ENCODE assay signal across 9 cellular contexts in genomic region chr9:1051286-1052118, GRCh38. TPM values are rescaled to one million over a fixed set of nuclear protein-coding genes. Genes with fewer than 3 reads are reported as not detected.
DNase-seq lines count a peak whose midpoint lies in the region; ATAC-seq and TF ChIP-seq lines count a peak whose summit lies in the region.
"Had no signal": no experiment of that assay in that cellular context is flagged by ENCODE, and none has a peak within 500 bp of the region (broad histone marks: within the 10 kb centered on the region; RNA-seq: fewer than 3 reads in every experiment).

No MANE protein-coding gene starts in this region.

- H3K9me3 ChIP-seq in HUES64 (ENCODE audit: insufficient read depth, low read depth, low read length), result no peaks in the 10 kb centered on the region
- no peaks in the 10 kb centered on the region for H3K9me3 ChIP-seq in body of pancreas
- peaks cover 0 to 3% of the 10 kb centered on the region in 2 donors for H3K9me3 ChIP-seq in lung (ENCODE audit: control insufficient read depth in 2 of 2, insufficient read depth in 1 of 2, low read length in 1 of 2)
- H3K9me3 ChIP-seq in thyroid gland, result no peaks in the 10 kb centered on the region

- H3K36me3 ChIP-seq in HUES64 (ENCODE audit: insufficient read depth, low read length) (no peaks in the 10 kb centered on the region), body of pancreas (replicated peaks in 1 of 2; ENCODE audit: insufficient read depth in 1 of 2, low read depth in 2 of 2) (no peaks in the 10 kb centered on the region), lung (ENCODE audit: control insufficient read depth in 2 of 2, insufficient read depth in 2 of 2, low read length in 2 of 2) (no peaks in the 10 kb centered on the region), thyroid gland (no peaks in the 10 kb centered on the region)

- CTCF ChIA-PET in GM10248 (lab: Yijun Ruan, JAX), result no interaction called here

- H3K27ac ChIP-seq in HUES64 (ENCODE audit: low read depth, low read length) (no peak overlapping the region), body of pancreas (no peak overlapping the region), lung (ENCODE audit: low read depth in 1 of 2, low read length in 1 of 2) (no peak overlapping the region), thyroid gland (no peak overlapping the region)

- peaks cover 100% of the 10 kb centered on the region for H3K27me3 ChIP-seq in HUES64 (ENCODE audit: insufficient read depth, low read length)
- H3K27me3 ChIP-seq in body of pancreas, result peaks cover 0 to 61% of the 10 kb centered on the region in 2 donors
- H3K27me3 ChIP-seq in lung (ENCODE audit: control insufficient read depth, insufficient read depth), result peaks cover 5% of the 10 kb centered on the region
- peaks cover 68% of the 10 kb centered on the region for H3K27me3 ChIP-seq in thyroid gland

- DNase-seq in GM12865 (ENCODE audit: low read depth) (peak; percentile 56), body of pancreas (peak; percentile 57 to 77 (median 64)), lung (ENCODE audit: low spot score) (no peak), thyroid gland (peak; percentile 69 to 75), GM10248 (ENCODE audit: extremely low spot score) (no peak)
- no peak for DNase-seq in stimulated activated naive CD4-positive, alpha-beta T cell (lab: John Stamatoyannopoulos, UW)

- intact Hi-C loops in body of pancreas (cut with DNase I), result no loop called here
- intact Hi-C loops in thyroid gland (cut with DNase I), result no loop called here

- H3K9ac ChIP-seq in HUES64 (ENCODE audit: low read depth, low read length), result no peak overlapping the region

- H3K4me1 ChIP-seq in HUES64 (ENCODE audit: insufficient read depth, low read length), result peaks cover 10% of the 10 kb centered on the region
- H3K4me1 ChIP-seq in body of pancreas, result peaks cover 48% of the 10 kb centered on the region
- H3K4me1 ChIP-seq in lung (ENCODE audit: control insufficient read depth in 2 of 2, insufficient read depth in 2 of 2, low read length in 2 of 2), result peaks cover 0 to 22% of the 10 kb centered on the region in 2 donors
- H3K4me1 ChIP-seq in thyroid gland, result peaks cover 22 to 56% of the 10 kb centered on the region in 2 donors

- H3K4me3 ChIP-seq in GM12865 (ENCODE audit: low read depth, low read length) (no peak overlapping the region), HUES64 (ENCODE audit: low read length) (peak overlapping the region; percentile 48), body of pancreas (no peak overlapping the region), lung (peak overlapping the region; percentile 5), thyroid gland (replicated peaks in 1 of 3) (peak overlapping the region in 1 of 3 donors; percentile 21)

- ATAC-seq in body of pancreas (peak; percentile 38), lung (ENCODE audit: insufficient read depth, low FRiP score) (no peak), HG03442 (IDR thresholded peaks at IDR 0.05; ENCODE audit: unreplicated experiment) (no peak)

- 1% methylated on average over 88 of the region's 88 CpGs for WGBS in HUES64
- 5 to 42% methylated on average over 8 to 88 of the region's 88 CpGs for WGBS in body of pancreas, 2 donors
- 4% methylated on average over 64 to 88 of the region's 88 CpGs for WGBS in lung, 2 donors
- WGBS in thyroid gland, 2 donors, result 7 to 8% methylated on average over 41 to 53 of the region's 88 CpGs

- POLR2A ChIA-PET in GM10248 (lab: Yijun Ruan, JAX), result no interaction called here

- TF ChIP-seq POLR2A in body of pancreas (IDR thresholded peaks at IDR 0.05), result no peak
- TF ChIP-seq POLR2A in thyroid gland (IDR thresholded peaks at IDR 0.05), result no peak

- TF ChIP-seq CTCF in GM12865 (IDR thresholded peaks at IDR 0.05; ENCODE audit: insufficient read depth, low read depth, low read length, missing control alignments) (peak; percentile 23), body of pancreas (IDR thresholded peaks at IDR 0.05) (peak in 6 of 7 experiments; percentile 17 to 49 (median 28)), lung (IDR thresholded peaks at IDR 0.05; ENCODE audit: control extremely low read depth, extremely low read depth) (peak; percentile 2), thyroid gland (IDR thresholded peaks at IDR 0.05) (peak in 3 of 6 experiments; percentile 25 to 39 (median 38)), GM10248 (IDR thresholded peaks at IDR 0.05; ENCODE audit: control extremely low read depth, extremely low read depth, low read depth, missing control alignments) (no peak)

RNA-seq across cellular contexts. Expression of gene DMRT2, which starts 1.3 kb away (rescaled TPM):
- polyA plus RNA-seq in HUES64 (2013, experiment 1 of 2), result not detected
- not detected for polyA plus RNA-seq in HUES64 (2013, experiment 2 of 2)
- total RNA-seq in body of pancreas, result 1 to 10 TPM in 1 of 2 donors, not detected in 1; 4.0 TPM
- 1 to 10 TPM in 1 of 2 donors, under 1 TPM in 1; 0.52 to 1.7 TPM for total RNA-seq in lung
- under 1 TPM; 0.62 to 0.98 TPM for polyA plus RNA-seq in lung
- total RNA-seq in thyroid gland, result under 1 TPM in 1 of 4 donors, not detected in 3; 0.45 TPM
- total RNA-seq: fibroblast of villous mesenchyme had no signal

Comparison
In these comparisons a context has a peak if more than half of its experiments do, and no peak if none do; other contexts are left out.
1. DNase-seq: peak in GM12865 (single experiment), body of pancreas (4 of 4) and thyroid gland (2 of 2); none in lung (single experiment), GM10248 (single experiment) and stimulated activated naive CD4-positive, alpha-beta T cell (0 of 6).
2. H3K4me3 ChIP-seq: peak in HUES64 (single experiment) and lung (single experiment); none in GM12865 (single experiment) and body of pancreas (0 of 2).